Comparison of ENCODE assay signal across 8 cellular contexts in genomic region chr9:34046784-34047379, GRCh38. TPM values are rescaled to one million over a fixed set of nuclear protein-coding genes. Genes with fewer than 3 reads are reported as not detected.
DNase-seq lines count a peak whose midpoint lies in the region; ATAC-seq, FAIRE-seq and TF ChIP-seq lines count a peak whose summit lies in the region.

No MANE protein-coding gene starts in this region.

- intact Hi-C loops in HepG2 (cut with micrococcal nuclease; ENCODE audit: unreplicated experiment) (no loop called here), right lobe of liver (cut with DNase I) (no loop called here), upper lobe of right lung (cut with DNase I) (no loop called here)

- peak overlapping the region; percentile 92 to 94 (median 94); a peak in 5 of 6 replicates for H3K4me3 ChIP-seq in HepG2 (replicated peaks in 1 of 3; ENCODE audit: insufficient read depth in 1 of 3, low read depth in 2 of 3, low read length in 3 of 3)
- no peak overlapping the region for H3K4me3 ChIP-seq in right lobe of liver
- peak overlapping the region; percentile 91 for H3K4me3 ChIP-seq in iPS-15b (ENCODE audit: low read depth, low read length)
- H3K4me3 ChIP-seq in upper lobe of right lung = peak overlapping the region; percentile 79

- H3K4me2 ChIP-seq in HepG2 (ENCODE audit: low read depth, low read length) = peak overlapping the region; percentile 82

- H3K4me3 Mint-ChIP-seq in WTC11 = peak overlapping the region; percentile 99

- H3K9me3 Mint-ChIP-seq in WTC11 = no peaks in the 10 kb centered on the region

- peak; percentile 49 for FAIRE-seq in HepG2 (lab: Jason Lieb, UNC)

- H3K27me3 Mint-ChIP-seq in WTC11 (ENCODE audit: low read depth) = no peaks in the 10 kb centered on the region; the same call in 1 of the 2 replicates

- no peak for TF ChIP-seq CTCF in HepG2 (CRISPR knock-in tag; IDR thresholded peaks at IDR 0.05)
- no peak for TF ChIP-seq CTCF in right lobe of liver (IDR thresholded peaks at IDR 0.05)
- TF ChIP-seq CTCF in WTC11 (IDR thresholded peaks at IDR 0.05) = no peak
- no peak for TF ChIP-seq CTCF in upper lobe of right lung (IDR thresholded peaks at IDR 0.05)

- peaks cover 2% of the 10 kb centered on the region; the same call in 1 of the 2 replicates for H3K36me3 Mint-ChIP-seq in WTC11

- TF ChIP-seq RAD21 in HepG2 (CRISPR knock-in tag; IDR thresholded peaks at IDR 0.05) = no peak

- TF ChIP-seq POLR2A in HepG2 (IDR thresholded peaks at IDR 0.05; ENCODE audit: insufficient read depth in 1 of 2, low read depth in 2 of 2, low read length in 2 of 2) (no peak), right lobe of liver (IDR thresholded peaks at IDR 0.05) (no peak)

- H3K79me2 ChIP-seq in HepG2 (ENCODE audit: insufficient read depth, low read length) = peaks cover 64% of the 10 kb centered on the region

- 52% methylated on average over 5 of the region's 5 CpGs for WGBS in HepG2 (ENCODE audit: low lambda C conversion rate)
- 49% methylated on average over 5 of the region's 5 CpGs for WGBS in right lobe of liver (ENCODE audit: insufficient coverage, low coverage, low lambda C conversion rate, missing lambda C conversion rate)

- TF ChIP-seq EP300 in HepG2 (IDR thresholded peaks at IDR 0.05; ENCODE audit: low read depth in 2 of 2, low read length in 2 of 2) (no peak), HepG2 (CRISPR knock-in tag; IDR thresholded peaks at IDR 0.05; ENCODE audit: borderline replicate concordance) (no peak)

- peak overlapping the region; percentile 61 for H3K27ac Mint-ChIP-seq in WTC11

- peaks cover 5% of the 10 kb centered on the region; the same call in 1 of the 2 replicates for H4K20me1 ChIP-seq in HepG2 (ENCODE audit: insufficient read depth, low read length)

- peaks cover 34% of the 10 kb centered on the region for H3K4me1 Mint-ChIP-seq in WTC11

- ATAC-seq in HepG2 (no peak), right lobe of liver (no peak), WTC11 (no peak), upper lobe of right lung (peak; percentile 6), HG03025 (IDR thresholded peaks at IDR 0.05; ENCODE audit: low FRiP score, unreplicated experiment) (no peak)

- H2AFZ ChIP-seq in HepG2 (ENCODE audit: low read length) = no peak overlapping the region

- H3K36me3 ChIP-seq in HepG2 (replicated peaks in 1 of 2; ENCODE audit: control insufficient read depth in 1 of 2, insufficient read depth in 2 of 2, low read length in 2 of 2) = peaks cover 0 to 2% of the 10 kb centered on the region in 2 experiments; a peak in 2 of 5 replicates
- no peaks in the 10 kb centered on the region for H3K36me3 ChIP-seq in right lobe of liver
- no peaks in the 10 kb centered on the region for H3K36me3 ChIP-seq in iPS-15b (ENCODE audit: control insufficient read depth, insufficient read depth, low read length)
- H3K36me3 ChIP-seq in upper lobe of right lung = peaks cover 5% of the 10 kb centered on the region

- H3K27me3 ChIP-seq in HepG2 (ENCODE audit: control insufficient read depth in 1 of 2, insufficient read depth in 2 of 2, low read length in 2 of 2) (no peaks in the 10 kb centered on the region; a peak in 1 of 5 replicates), right lobe of liver (no peaks in the 10 kb centered on the region), iPS-15b (ENCODE audit: control insufficient read depth, insufficient read depth, low read length) (no peaks in the 10 kb centered on the region), upper lobe of right lung (no peaks in the 10 kb centered on the region)

- DNase-seq in HepG2 (ENCODE audit: low spot score) (no peak), right lobe of liver (no peak), WTC11 (ENCODE audit: low spot score) (no peak), upper lobe of right lung (no peak), cerebellar cortex (ENCODE audit: low spot score) (no peak), NCI-H1436 treated with DMSO at 0.1 percent for 48 hours (lab: John Stamatoyannopoulos, UW) (no peak)

- no peak overlapping the region for H3K27ac ChIP-seq in HepG2 (ENCODE audit: extremely low read length, insufficient read depth, low read length)
- no peak overlapping the region for H3K27ac ChIP-seq in right lobe of liver
- peak overlapping the region; percentile 24 for H3K27ac ChIP-seq in upper lobe of right lung

- H3K9ac ChIP-seq in HepG2 (ENCODE audit: insufficient read depth, low read depth, low read length) (peak overlapping the region; percentile 97), iPS-15b (ENCODE audit: low read depth, low read length) (no peak overlapping the region)

- BruUV-seq in HepG2 (replicated peaks; lab: Mats Ljungman, UMichigan) = no TSS peak

- in situ Hi-C loops in HepG2 (cut with HindIII; ENCODE audit: extremely low pct_ligation_motif_present, low pct_unique_long_range_greater_than_20kb) = no loop called here

- H3K9me3 ChIP-seq in HepG2 (ENCODE audit: low read length) (no peaks in the 10 kb centered on the region), right lobe of liver (no peaks in the 10 kb centered on the region), iPS-15b (ENCODE audit: control insufficient read depth, insufficient read depth, low read length) (no peaks in the 10 kb centered on the region), upper lobe of right lung (no peaks in the 10 kb centered on the region)

- CTCF ChIA-PET in HepG2 (lab: Yijun Ruan, JAX; ENCODE audit: low intra/inter-chr PET ratio, low total read pairs) = no interaction called here
- CTCF ChIA-PET in WTC11 (lab: Charles Lee) = no interaction called here

- POLR2A ChIA-PET in HepG2 (lab: Yijun Ruan, JAX) (interaction anchor here (0.9 to 3.7 kb wide), 4 partner anchors 26 to 132 kb away, joined by 3 to 63 read pairs (median 6); partner anchors contain the start of gene UBAP1), WTC11 (lab: Charles Lee) (no interaction called here)

- H3K4me1 ChIP-seq in HepG2 (ENCODE audit: insufficient read depth, low read length) (peaks cover 48% of the 10 kb centered on the region), right lobe of liver (peaks cover 0 to 18% (median 3%) of the 10 kb centered on the region in 4 donors), iPS-15b (ENCODE audit: control insufficient read depth, insufficient read depth, low read length) (no peaks in the 10 kb centered on the region), upper lobe of right lung (peaks cover 23% of the 10 kb centered on the region)

TF ChIP-seq in HepG2, 621 proteins besides CTCF, POLR2A, EP300 and RAD21:
- no peak for TF ChIP-seq IKZF1 (IDR thresholded peaks at IDR 0.05)
- 0 out of 2 replicates have a peak, but pooled peaks have one; percentile 23 for TF ChIP-seq ZSCAN31 (CRISPR knock-in tag; IDR thresholded peaks at IDR 0.05; ENCODE audit: low read depth)

TF ChIP-seq in WTC11, 78 proteins besides CTCF, POLR2A, EP300 and RAD21 (continues in another document):
- no peak for TF ChIP-seq FOXJ3 (CRISPR knock-in tag; IDR thresholded peaks at IDR 0.05; ENCODE audit: borderline replicate concordance)
- TF ChIP-seq NR2C2 (CRISPR knock-in tag; IDR thresholded peaks at IDR 0.05) = no peak
- no peak for TF ChIP-seq CDX4 (CRISPR knock-in tag; IDR thresholded peaks at IDR 0.05; ENCODE audit: borderline replicate concordance)
- TF ChIP-seq HMGXB4 (CRISPR knock-in tag; IDR thresholded peaks at IDR 0.05) = no peak
- no peak for TF ChIP-seq ZNF396 (CRISPR knock-in tag; IDR thresholded peaks at IDR 0.05; ENCODE audit: borderline replicate concordance)
- TF ChIP-seq NR1H2 (CRISPR knock-in tag; IDR thresholded peaks at IDR 0.05) = no peak

RNA-seq across cellular contexts. Expression of gene UBAP2, which starts 1.8 kb away (rescaled TPM):
- total RNA-seq in HepG2 (2016; rRNA removed; fragmentation: Illumina TruSeq; extraction: Trizol) (17.5 and 19.0 TPM in 2 replicates), right lobe of liver (10 to 100 TPM in 5 of 6 experiments, 1 to 10 TPM in 1; 9.5 to 15.9 (median 11.4) TPM), WTC11 (2021) (55.5 to 63.9 TPM (median 55.6 TPM) in 3 replicates), upper lobe of right lung (36.2 TPM)
- total RNA-seq in HepG2 (2016; cell fraction: cytosol; rRNA removed; fragmentation: Illumina TruSeq; extraction: Trizol; ENCODE audit: low read depth) = 103 and 114 TPM in 2 replicates
- 17.6 and 20.6 TPM in 2 replicates for total RNA-seq in HepG2 (2016; cell fraction: insoluble cytoplasmic fraction; rRNA removed; fragmentation: Illumina TruSeq; extraction: Trizol)
- total RNA-seq in HepG2 (2016; cell fraction: membrane; rRNA removed; fragmentation: Illumina TruSeq; extraction: Trizol) = 35.5 and 36.6 TPM in 2 replicates
- 24.8 and 27.8 TPM in 2 replicates for total RNA-seq in HepG2 (2016; cell fraction: nucleus; rRNA removed; fragmentation: Illumina TruSeq; extraction: Trizol)
- 22.0 and 26.0 TPM in 2 replicates for polyA plus RNA-seq in HepG2 (2011; rRNA removed)
- 11.3 and 13.3 TPM in 2 replicates for polyA plus RNA-seq in HepG2 (2011; cell fraction: cytosol; rRNA removed)
- polyA plus RNA-seq in HepG2 (2011; cell fraction: nucleus; rRNA removed) = 50.5 and 59.2 TPM in 2 replicates
- polyA plus RNA-seq in HepG2 (2012) = 21.5 and 21.8 TPM in 2 replicates
- polyA plus RNA-seq in HepG2 (2016; cell fraction: cytosol; fragmentation: Illumina TruSeq; extraction: Trizol; ENCODE audit: low read depth) = 5.2 and 6.0 TPM in 2 replicates
- polyA plus RNA-seq in HepG2 (2016; cell fraction: insoluble cytoplasmic fraction; fragmentation: Illumina TruSeq; extraction: Trizol; ENCODE audit: low read depth) = 28.5 and 33.4 TPM in 2 replicates
- 12.7 and 15.4 TPM in 2 replicates for polyA plus RNA-seq in HepG2 (2016; cell fraction: membrane; fragmentation: Illumina TruSeq; extraction: Trizol; ENCODE audit: low read depth)
- 48.2 and 52.4 TPM in 2 replicates for polyA plus RNA-seq in HepG2 (2016; cell fraction: nucleus; fragmentation: Illumina TruSeq; extraction: Trizol; ENCODE audit: insufficient read depth, low read depth)
- polyA minus RNA-seq in HepG2 (2011; rRNA and poly(A)+ RNA removed; ENCODE audit: low replicate concordance) = 27.0 and 46.4 TPM in 2 replicates
- polyA minus RNA-seq in HepG2 (2011; cell fraction: cytosol; rRNA and poly(A)+ RNA removed) = 14.0 and 16.6 TPM in 2 replicates
- 32.4 and 34.8 TPM in 2 replicates for polyA minus RNA-seq in HepG2 (2011; cell fraction: nucleus; rRNA and poly(A)+ RNA removed)

Comparison
In these comparisons a context has a peak if more than half of its experiments do, and no peak if none do; other contexts are left out.
1. H3K4me3 ChIP-seq: peak in HepG2 (3 of 3), iPS-15b (single experiment) and upper lobe of right lung (single experiment); none in right lobe of liver (0 of 3).